In the genomic region with DNA sequence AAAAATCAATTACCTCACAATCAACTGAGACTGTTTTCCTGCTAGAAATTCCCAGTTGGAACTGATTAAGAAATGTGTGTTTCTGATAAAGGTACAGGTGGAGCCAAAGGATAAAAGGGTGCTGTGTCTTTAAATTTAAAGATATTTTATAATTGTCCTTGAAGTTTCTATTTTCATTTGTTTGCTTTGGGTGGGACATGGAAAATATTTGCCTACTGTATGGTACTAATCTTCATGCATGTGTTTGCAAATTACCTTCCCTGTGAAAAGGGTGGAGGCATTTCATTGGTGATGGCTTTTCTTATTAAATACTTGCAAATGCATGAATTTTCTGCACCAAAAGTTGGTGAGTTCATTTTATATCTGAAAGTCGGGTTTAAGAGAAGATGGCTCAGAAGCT, we compare ENCODE assay signal across 24 cellular contexts.
DNase-seq lines count a peak whose midpoint lies in the region; TF ChIP-seq lines count a peak whose summit lies in the region.
"Had no signal": no experiment of that assay in that cellular context is flagged by ENCODE, and none has a peak within 500 bp of the region (broad histone marks: within the 10 kb centered on the region; RNA-seq: fewer than 3 reads in every experiment).

No MANE protein-coding gene starts in this region.

- H2AFZ ChIP-seq in smooth muscle cell (ENCODE audit: low read depth): no peak overlapping the region

- H3K27ac ChIP-seq in colonic mucosa (peak overlapping the region; percentile 2), mucosa of rectum (ENCODE audit: low read depth in 2 of 2, low read length in 2 of 2) (peak overlapping the region in 1 of 2 donors; percentile 62), smooth muscle cell (ENCODE audit: low read depth) (no peak overlapping the region)
- H3K27ac ChIP-seq: A549; BLaER1 treated with 17β-estradiol and CSF1 and Interleukin-3, amounts not matched to agents 10 nM and 100 nM; RWPE1 had no signal

- no peak overlapping the region for H3K9ac ChIP-seq in colonic mucosa (ENCODE audit: low read depth in 2 of 2, low read length in 2 of 2)
- H3K9ac ChIP-seq in mucosa of rectum (ENCODE audit: low read depth in 1 of 2, low read length in 2 of 2): no peak overlapping the region
- H3K9ac ChIP-seq in smooth muscle cell (ENCODE audit: low read depth): no peak overlapping the region
- H3K9ac ChIP-seq: BLaER1 treated with 17β-estradiol and CSF1 and Interleukin-3, amounts not matched to agents 10 nM and 100 nM had no signal

- H3K4me3 ChIP-seq in colonic mucosa (no peak overlapping the region), mucosa of rectum (ENCODE audit: low read length in 2 of 2) (peak overlapping the region; percentile 20 to 33), smooth muscle cell (no peak overlapping the region)
- H3K4me3 ChIP-seq: A549; BLaER1 treated with 17β-estradiol and CSF1 and Interleukin-3, amounts not matched to agents 10 nM and 100 nM; GM12878 had no signal

- H3K4me2 ChIP-seq in smooth muscle cell: no peak overlapping the region
- H3K4me2 ChIP-seq: A549; BLaER1 treated with 17β-estradiol and CSF1 and Interleukin-3, amounts not matched to agents 10 nM and 100 nM had no signal

- intact Hi-C loops in colonic mucosa (cut with DNase I): no loop called here

- DNase-seq in NCI-H1048 (lab: John Stamatoyannopoulos, UW) (peak; percentile 21), colonic mucosa (no peak), smooth muscle cell (lab: John Stamatoyannopoulos, UW; ENCODE audit: unreplicated experiment) (no peak), NCI-H1105 treated with DMSO at 0.1 percent for 48 hours (lab: John Stamatoyannopoulos, UW) (no peak), NCI-H2029 treated with DMSO at 0.1 percent for 48 hours (lab: John Stamatoyannopoulos, UW) (no peak)
- DNase-seq in effector CD4-positive, alpha-beta T cell: no peak
- DNase-seq: AML-193; CD4-positive, alpha-beta memory T cell; COR-L47; DMS79; EL; GDM1; NCI-H1092; NCI-H1436 treated with DMSO at 0.1 percent for 48 hours; NCI-H187 treated with DMSO at 0.1 percent for 48 hours; NCI-H2107; NCI-H446; NCI-H524 treated with DMSO at 0.1 percent for 48 hours; SHP77 had no signal

- H4K20me1 ChIP-seq in smooth muscle cell (ENCODE audit: low read depth): no peaks in the 10 kb centered on the region
- H4K20me1 ChIP-seq: BLaER1 treated with 17β-estradiol and CSF1 and Interleukin-3, amounts not matched to agents 10 nM and 100 nM had no signal

- H3K27me3 ChIP-seq in colonic mucosa (no peaks in the 10 kb centered on the region), mucosa of rectum (ENCODE audit: control insufficient read depth in 2 of 2, insufficient read depth in 2 of 2, low read length in 2 of 2) (no peaks in the 10 kb centered on the region), smooth muscle cell (ENCODE audit: low read depth) (no peaks in the 10 kb centered on the region)
- H3K27me3 ChIP-seq: BLaER1 treated with 17β-estradiol and CSF1 and Interleukin-3, amounts not matched to agents 10 nM and 100 nM had no signal

- H3K36me3 ChIP-seq in colonic mucosa (no peaks in the 10 kb centered on the region), mucosa of rectum (ENCODE audit: control insufficient read depth in 2 of 2, insufficient read depth in 2 of 2, low read length in 2 of 2) (no peaks in the 10 kb centered on the region), smooth muscle cell (ENCODE audit: low read depth) (no peaks in the 10 kb centered on the region)
- H3K36me3 ChIP-seq: BLaER1 treated with 17β-estradiol and CSF1 and Interleukin-3, amounts not matched to agents 10 nM and 100 nM had no signal

- H3K79me2 ChIP-seq in smooth muscle cell (ENCODE audit: low read depth): no peaks in the 10 kb centered on the region

- no peaks in the 10 kb centered on the region for H3F3A ChIP-seq in smooth muscle cell (ENCODE audit: low read depth)

- H3K4me1 ChIP-seq in colonic mucosa: no peaks in the 10 kb centered on the region
- peaks cover 6 to 29% of the 10 kb centered on the region in 2 donors for H3K4me1 ChIP-seq in mucosa of rectum (ENCODE audit: control insufficient read depth in 2 of 2, insufficient read depth in 2 of 2, low read length in 2 of 2)
- H3K4me1 ChIP-seq in smooth muscle cell (ENCODE audit: low read depth): no peaks in the 10 kb centered on the region
- H3K4me1 ChIP-seq: A549 had no signal

- 78% methylated on average over 1 of the region's 1 CpG for WGBS in smooth muscle cell (ENCODE audit: low lambda C conversion rate)

- H3K9me3 ChIP-seq in colonic mucosa: no peaks in the 10 kb centered on the region
- no peaks in the 10 kb centered on the region for H3K9me3 ChIP-seq in mucosa of rectum (ENCODE audit: control insufficient read depth in 2 of 2, low read length in 2 of 2)
- no peaks in the 10 kb centered on the region for H3K9me3 ChIP-seq in smooth muscle cell (replicated peaks; ENCODE audit: low read depth)
- H3K9me3 ChIP-seq: A549; BLaER1 treated with 17β-estradiol and CSF1 and Interleukin-3, amounts not matched to agents 10 nM and 100 nM had no signal

- TF ChIP-seq CTCF in colonic mucosa (IDR thresholded peaks at IDR 0.05) (no peak), smooth muscle cell (IDR thresholded peaks at IDR 0.05; ENCODE audit: borderline replicate concordance, insufficient read depth, poor library complexity, severe bottlenecking) (no peak)

Comparison
In these comparisons a context has a peak if more than half of its experiments do, and no peak if none do; other contexts are left out.
1. H3K4me3 ChIP-seq: peak in mucosa of rectum (2 of 2); none in colonic mucosa (single experiment) and smooth muscle cell (single experiment).